In genomic region chr13:53422415-53422814, GRCh38 we compare ENCODE assay signal across 24 cellular contexts.
"Had no signal": no experiment of that assay in that cellular context is flagged by ENCODE, and none has a peak within 500 bp of the region (broad histone marks: within the 10 kb centered on the region; RNA-seq: fewer than 3 reads in every experiment).

No MANE protein-coding gene starts in this region.

- H3K4me2 ChIP-seq: neural progenitor cell had no signal

- H3K27ac ChIP-seq: left ventricle myocardium inferior, neural progenitor cell, neutrophil, right atrium auricular region, right lobe of liver, stomach, testis, thyroid gland, transverse colon, upper lobe of left lung, vagina had no signal

- H2AFZ ChIP-seq: neural progenitor cell had no signal

- H3K36me3 ChIP-seq: left ventricle myocardium inferior, neural progenitor cell, neutrophil, right atrium auricular region, right lobe of liver, stomach, thyroid gland, transverse colon, upper lobe of left lung, vagina had no signal

- DNase-seq: hippocampal formation; left ventricle myocardium inferior; mesendoderm; naive B cell; natural killer cell; nephron progenitor cell; occipital lobe; right lobe of liver; stimulated activated CD4-positive, alpha-beta T cell treated with anti-CD3 and anti-CD28 coated beads, Interleukin-12 subunit alpha, Interleukin-12 subunit beta, amount 100 ng/mL, for 4 hours; stimulated activated CD4-positive, alpha-beta T cell treated with anti-CD3 and anti-CD28 coated beads, Interleukin-15, amount 100 ng/mL, for 24 hours; stimulated activated CD4-positive, alpha-beta T cell treated with anti-CD3 and anti-CD28 coated beads, Interleukin-2, amount 100 ng/mL, for 24 hours; stimulated activated CD4-positive, alpha-beta T cell treated with anti-CD3 and anti-CD28 coated beads, Interleukin-4, amount 100 ng/mL, for 1 hour; stimulated activated naive B cell treated with anti-CD40 and anti-IgM and Interleukin-4, amounts not matched to agents 10 μg/mL and 1 μg/mL and 100 μg/mL, for 72 hours; stimulated activated naive CD8-positive, alpha-beta T cell treated with anti-CD3 and anti-CD28 coated beads, Interleukin-15, Interleukin-2, amounts not matched to agents 100 U/mL and 50 U/mL, for 24 hours; stomach; testis; thyroid gland; transverse colon; upper lobe of left lung had no signal

- ATAC-seq: natural killer cell; right lobe of liver; stimulated activated naive B cell treated with anti-CD40 and anti-IgM and Interleukin-4, amounts not matched to agents 10 μg/mL and 1 μg/mL and 100 μg/mL, for 72 hours; stimulated activated naive CD8-positive, alpha-beta T cell treated with anti-CD3 and anti-CD28 coated beads, Interleukin-15, Interleukin-2, amounts not matched to agents 100 U/mL and 50 U/mL, for 24 hours had no signal

- H3K4me3 ChIP-seq: left ventricle myocardium inferior, lung, neural progenitor cell, right atrium auricular region, right lobe of liver, stomach, testis, thyroid gland, transverse colon, upper lobe of left lung, vagina had no signal

- H3K27me3 ChIP-seq: neural progenitor cell, neutrophil, right atrium auricular region, right lobe of liver, stomach, testis, thyroid gland, transverse colon, upper lobe of left lung, vagina had no signal

- H3K9ac ChIP-seq: neural progenitor cell had no signal

- H3K4me1 ChIP-seq: left ventricle myocardium inferior, neural progenitor cell, right atrium auricular region, right lobe of liver, stomach, testis, thyroid gland, transverse colon, upper lobe of left lung, vagina had no signal

- H3K9me3 ChIP-seq: neutrophil, right atrium auricular region, right lobe of liver, stomach, testis, thyroid gland, transverse colon, upper lobe of left lung, vagina had no signal
